ENCODE assay signal across 15 cellular contexts in the genomic region with DNA sequence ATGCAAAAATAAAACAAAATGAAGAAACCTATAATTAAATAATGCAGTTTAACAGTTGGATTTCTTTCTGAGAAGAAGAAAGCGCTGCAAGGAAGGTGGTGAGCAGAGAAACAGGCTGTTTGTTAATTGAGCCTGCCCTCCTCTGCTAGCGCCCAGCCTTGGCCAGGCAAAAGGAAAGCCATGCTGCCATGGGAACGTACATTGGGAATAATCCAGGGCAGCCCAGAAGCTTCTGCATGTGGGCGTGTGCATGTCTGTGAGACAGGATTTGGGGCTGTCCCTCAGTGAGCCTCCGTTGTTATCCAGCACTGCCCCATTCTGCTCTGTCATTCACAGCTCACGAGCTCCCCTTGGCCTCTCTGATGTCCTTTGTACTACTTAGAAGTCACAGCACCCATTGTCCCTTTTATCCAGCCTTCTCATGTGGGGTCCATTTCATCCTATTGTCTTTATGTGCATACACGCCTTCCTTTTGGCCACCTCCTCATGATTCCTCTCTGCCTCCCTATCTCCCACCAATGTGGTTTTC.
"Had no signal": no experiment of that assay in that cellular context is flagged by ENCODE, and none has a peak within 500 bp of the region (broad histone marks: within the 10 kb centered on the region; RNA-seq: fewer than 3 reads in every experiment).

No MANE protein-coding gene starts in this region.

- H2AFZ ChIP-seq: parathyroid adenoma had no signal

- ATAC-seq: activated naive CD4-positive, alpha-beta T cell treated with anti-CD3 and anti-CD28 coated beads, Interleukin-2, amount 50 U/mL, for 72 hours; left lung; mucosa of descending colon; sciatic nerve; stimulated activated effector memory CD8-positive, alpha-beta T cell treated with anti-CD3 and anti-CD28 coated beads, Interleukin-12 subunit alpha, Interleukin-12 subunit beta, amount 100 ng/mL, for 72 hours had no signal

- H3K36me3 ChIP-seq: esophagus squamous epithelium, left lung, thyroid gland had no signal

- DNase-seq: activated CD4-positive, CD25-positive, alpha-beta regulatory T cell treated with anti-CD3 and anti-CD28 coated beads, Interleukin-2, amount 50 U/mL, for 72 hours; activated gamma-delta T cell treated with Interleukin-2 at 50 U/mL for 16 hours; dermis blood vessel endothelial cell; effector memory CD4-positive, alpha-beta T cell; esophagus squamous epithelium; left lung; mammary epithelial cell; mucosa of descending colon; naive B cell; stimulated activated CD4-positive, alpha-beta T cell treated with anti-CD3 and anti-CD28 coated beads, Interleukin-4, amount 100 ng/mL, for 24 hours; thyroid gland had no signal

- H3K27ac ChIP-seq: esophagus squamous epithelium, left lung, parathyroid adenoma, thyroid gland had no signal

- H3K4me3 ChIP-seq: esophagus squamous epithelium, left lung, mucosa of descending colon, thyroid gland had no signal

- H3K79me2 ChIP-seq: parathyroid adenoma had no signal

- H3K27me3 ChIP-seq: esophagus squamous epithelium, left lung, thyroid gland had no signal

- H3K4me1 ChIP-seq: esophagus squamous epithelium, left lung, parathyroid adenoma, thyroid gland had no signal

- H3K9ac ChIP-seq: parathyroid adenoma had no signal

- H3K9me3 ChIP-seq: esophagus squamous epithelium, mucosa of descending colon, thyroid gland had no signal
